In the genomic region with DNA sequence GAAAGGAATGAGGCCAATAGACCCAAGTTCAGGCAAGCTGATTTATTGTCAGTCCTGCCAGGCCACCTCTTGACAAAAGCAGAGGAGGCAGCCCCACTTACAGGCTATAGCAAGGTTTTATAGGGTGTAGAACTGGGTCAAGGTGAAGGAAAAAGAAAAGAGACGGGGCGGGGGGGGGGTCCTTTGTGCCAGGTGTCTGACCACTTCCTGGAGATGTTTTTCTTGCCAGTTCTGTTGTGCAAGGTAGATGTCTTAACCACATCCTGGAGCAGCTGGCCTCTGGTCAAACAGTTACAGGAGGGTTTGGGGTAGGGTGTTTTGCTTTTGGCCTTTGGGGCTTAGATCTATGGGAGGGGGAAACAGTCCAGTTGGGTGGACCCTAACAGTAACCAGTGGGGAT, we compare ENCODE assay signal across 7 cellular contexts.
DNase-seq lines count a peak whose midpoint lies in the region; ATAC-seq and TF ChIP-seq lines count a peak whose summit lies in the region.
"Not testable (repeated sequence)": the region's sequence is repeated elsewhere in the genome, so short reads cannot be mapped to it uniquely, and the experiment has no call there.

No MANE protein-coding gene starts in this region.

- H3K4me3 Mint-ChIP-seq in activated T-cell treated with anti-CD3 and anti-CD28 coated beads, Interleukin-2, amount 50 U/mL, for 72 hours, result peak overlapping the region; percentile 46 to 78

- H3K36me3 Mint-ChIP-seq in activated T-cell treated with anti-CD3 and anti-CD28 coated beads, Interleukin-2, amount 50 U/mL, for 72 hours (ENCODE audit: insufficient read depth in 2 of 2), result peaks cover under 1 to 12% of the 10 kb centered on the region in 2 donors

- WGBS in esophagus squamous epithelium, 2 donors, result 67 to 69% methylated on average over 1 to 2 of the region's 2 CpGs

- H3K9me3 Mint-ChIP-seq in activated T-cell treated with anti-CD3 and anti-CD28 coated beads, Interleukin-2, amount 50 U/mL, for 72 hours, result not testable (repeated sequence)

- peak; percentile 77 for ATAC-seq in GM18517 (IDR thresholded peaks at IDR 0.05; ENCODE audit: unreplicated experiment)
- peak; percentile 73 for ATAC-seq in GM21390 (IDR thresholded peaks at IDR 0.05; ENCODE audit: unreplicated experiment)
- peak; percentile 78 for ATAC-seq in HG02973 (IDR thresholded peaks at IDR 0.05; ENCODE audit: unreplicated experiment)
- ATAC-seq in HG03571 (IDR thresholded peaks at IDR 0.05; ENCODE audit: unreplicated experiment), result peak; percentile 68
- peak; percentile 51 to 61 for ATAC-seq in activated T-cell treated with anti-CD3 and anti-CD28 coated beads, Interleukin-2, amount 50 U/mL, for 72 hours (replicated peaks in 1 of 2)

- H3K27ac ChIP-seq in esophagus squamous epithelium, result peak overlapping the region in 1 of 4 donors; percentile 25

- not testable (repeated sequence) for TF ChIP-seq CTCF in esophagus squamous epithelium (IDR thresholded peaks at IDR 0.05)

- H3K4me1 ChIP-seq in esophagus squamous epithelium, result not testable (repeated sequence)

- not testable (repeated sequence) for H3K27me3 ChIP-seq in esophagus squamous epithelium

- not testable (repeated sequence) for H3K27me3 Mint-ChIP-seq in activated T-cell treated with anti-CD3 and anti-CD28 coated beads, Interleukin-2, amount 50 U/mL, for 72 hours (ENCODE audit: low read depth)

- H3K4me3 ChIP-seq in esophagus squamous epithelium, result not testable (repeated sequence)

- H3K36me3 ChIP-seq in esophagus squamous epithelium, result not testable (repeated sequence)

- peak overlapping the region; percentile 99 for H3K27ac Mint-ChIP-seq in activated T-cell treated with anti-CD3 and anti-CD28 coated beads, Interleukin-2, amount 50 U/mL, for 72 hours

- intact Hi-C loops in esophagus squamous epithelium (cut with DNase I), result not testable (repeated sequence)

- TF ChIP-seq POLR2A in esophagus squamous epithelium (IDR thresholded peaks at IDR 0.05), result not testable (repeated sequence)

- H3K9me3 ChIP-seq in esophagus squamous epithelium, result not testable (repeated sequence)

- H3K4me1 Mint-ChIP-seq in activated T-cell treated with anti-CD3 and anti-CD28 coated beads, Interleukin-2, amount 50 U/mL, for 72 hours (ENCODE audit: low read depth), result peaks cover 91% of the 10 kb centered on the region

- DNase-seq in RPMI8226 (peak; percentile 81), esophagus squamous epithelium (lab: John Stamatoyannopoulos, UW) (peak; percentile 1)
- peak; percentile 27 to 34 for DNase-seq in activated T-cell treated with anti-CD3 and anti-CD28 coated beads, Interleukin-2, amount 50 U/mL, for 72 hours

Comparison
In these comparisons a context has a peak if more than half of its experiments do, and no peak if none do; other contexts are left out.
1. DNase-seq: peak in every context shown above with its lines; median percentile 81 in RPMI8226; 30 in activated T-cell treated with anti-CD3 and anti-CD28 coated beads, Interleukin-2, amount 50 U/mL, for 72 hours; 1 in esophagus squamous epithelium.